13 cellular contexts compared by ENCODE assay signal in genomic region chr2:55155764-55156221, GRCh38.
DNase-seq lines count a peak whose midpoint lies in the region; ATAC-seq, FAIRE-seq and TF ChIP-seq lines count a peak whose summit lies in the region.
"Had no signal": no experiment of that assay in that cellular context is flagged by ENCODE, and none has a peak within 500 bp of the region (broad histone marks: within the 10 kb centered on the region; RNA-seq: fewer than 3 reads in every experiment).

No MANE protein-coding gene starts in this region.

- no peaks in the 10 kb centered on the region for H3K79me2 ChIP-seq in astrocyte (ENCODE audit: insufficient read depth, low read length)

- DNase-seq in HCEC 1CT (peak; percentile 83), astrocyte (ENCODE audit: low read depth) (peak; percentile 81), iris pigment epithelial cell (ENCODE audit: low read depth) (peak; percentile 76), substantia nigra (lab: John Stamatoyannopoulos, UW) (no peak), NCI-H146 treated with DMSO at 0.1 percent for 48 hours (lab: John Stamatoyannopoulos, UW; ENCODE audit: unreplicated experiment) (no peak), upper lobe of left lung (no peak)
- DNase-seq in stimulated activated CD4-positive, alpha-beta T cell treated with anti-CD3 and anti-CD28 coated beads, Interleukin-2, amount 100 ng/mL, for 48 hours = no peak
- DNase-seq: erythroblast, left cardiac atrium, NCI-H524, psoas muscle had no signal

- H3K4me1 Mint-ChIP-seq in astrocyte (ENCODE audit: low read depth, unreplicated experiment) = peaks cover 34% of the 10 kb centered on the region

- TF ChIP-seq POLR2A in upper lobe of left lung (IDR thresholded peaks at IDR 0.05) = no peak

- H3K36me3 Mint-ChIP-seq in astrocyte (ENCODE audit: low read depth, unreplicated experiment) = no peaks in the 10 kb centered on the region

- H3K27me3 ChIP-seq in astrocyte (ENCODE audit: insufficient read depth, low read length) (no peaks in the 10 kb centered on the region), upper lobe of left lung (no peaks in the 10 kb centered on the region)

- H3K9me3 Mint-ChIP-seq in astrocyte (ENCODE audit: unreplicated experiment) = no peaks in the 10 kb centered on the region

- TF ChIP-seq CTCF in astrocyte (IDR thresholded peaks at IDR 0.05; ENCODE audit: insufficient read depth, low read depth, low read length) = no peak
- TF ChIP-seq CTCF in upper lobe of left lung (IDR thresholded peaks at IDR 0.05) = no peak

- FAIRE-seq in astrocyte (lab: Jason Lieb, UNC) = no peak
- FAIRE-seq: H1 had no signal

- H3K36me3 ChIP-seq in astrocyte (ENCODE audit: insufficient read depth, low read length) = no peaks in the 10 kb centered on the region
- H3K36me3 ChIP-seq in upper lobe of left lung = no peaks in the 10 kb centered on the region

- no peak overlapping the region for H2AFZ ChIP-seq in astrocyte (ENCODE audit: low read depth, low read length)

- H3K4me3 ChIP-seq in astrocyte (ENCODE audit: insufficient read depth, low read depth, low read length) (no peak overlapping the region), upper lobe of left lung (no peak overlapping the region)
- H3K4me3 ChIP-seq: psoas muscle had no signal

- no peaks in the 10 kb centered on the region for H4K20me1 ChIP-seq in astrocyte (ENCODE audit: insufficient read depth, low read length)

- 38 to 43% methylated on average over 1 of the region's 1 CpG for WGBS in upper lobe of left lung, 2 donors

- H3K27ac ChIP-seq in astrocyte (ENCODE audit: low read depth, low read length) (peak overlapping the region; percentile 44), substantia nigra (ENCODE audit: low read depth, low read length, poor library complexity, severe bottlenecking) (peak overlapping the region; percentile 75), upper lobe of left lung (peak overlapping the region in 2 of 4 donors; percentile 1 to 59)
- H3K27ac ChIP-seq: psoas muscle had no signal

- H3K9me3 ChIP-seq in astrocyte (ENCODE audit: insufficient read depth, low read depth, low read length) (no peaks in the 10 kb centered on the region), upper lobe of left lung (no peaks in the 10 kb centered on the region)
- H3K9me3 ChIP-seq: psoas muscle had no signal

- TF ChIP-seq EP300 in upper lobe of left lung (IDR thresholded peaks at IDR 0.05) = no peak

- H3K9ac ChIP-seq in astrocyte (ENCODE audit: low read length) = peak overlapping the region; percentile 41

- peak overlapping the region; percentile 74 for H3K4me2 ChIP-seq in astrocyte (ENCODE audit: low read length)

- peak overlapping the region; percentile 29 for H3K4me3 Mint-ChIP-seq in astrocyte (ENCODE audit: unreplicated experiment)

- peak overlapping the region; percentile 79 for H3K27ac Mint-ChIP-seq in astrocyte (ENCODE audit: unreplicated experiment)

- ATAC-seq in GM21737 (IDR thresholded peaks at IDR 0.05; ENCODE audit: unreplicated experiment) (no peak), upper lobe of left lung (ENCODE audit: low FRiP score in 2 of 2) (no peak)
- ATAC-seq: psoas muscle had no signal

- peaks cover 39% of the 10 kb centered on the region for H3K4me1 ChIP-seq in astrocyte (ENCODE audit: insufficient read depth, low read length)
- peaks cover 68 to 83% (median 73%) of the 10 kb centered on the region in 4 donors for H3K4me1 ChIP-seq in upper lobe of left lung

- H3K27me3 Mint-ChIP-seq in astrocyte (ENCODE audit: low read depth, unreplicated experiment) = no peaks in the 10 kb centered on the region

Comparison
In these comparisons a context has a peak if more than half of its experiments do, and no peak if none do; other contexts are left out.
1. DNase-seq: peak in HCEC 1CT (single experiment), astrocyte (single experiment) and iris pigment epithelial cell (single experiment); none in substantia nigra (0 of 49), NCI-H146 treated with DMSO at 0.1 percent for 48 hours (single experiment), upper lobe of left lung (0 of 2) and stimulated activated CD4-positive, alpha-beta T cell treated with anti-CD3 and anti-CD28 coated beads, Interleukin-2, amount 100 ng/mL, for 48 hours (0 of 2).